ENCODE assay signal across 16 cellular contexts in genomic region chr17:6495450-6496115, GRCh38. TPM values are rescaled to one million over a fixed set of nuclear protein-coding genes. Genes with fewer than 3 reads are reported as not detected.
DNase-seq lines count a peak whose midpoint lies in the region; ATAC-seq and TF ChIP-seq lines count a peak whose summit lies in the region.
"Had no signal": no experiment of that assay in that cellular context is flagged by ENCODE, and none has a peak within 500 bp of the region (broad histone marks: within the 10 kb centered on the region; RNA-seq: fewer than 3 reads in every experiment).

No MANE protein-coding gene starts in this region.

- H3K27ac ChIP-seq in WERI-Rb-1: peak overlapping the region; percentile 58
- H3K27ac ChIP-seq in iPS-18a (ENCODE audit: low read length): no peak overlapping the region
- H3K27ac ChIP-seq: 22Rv1, SJSA1 had no signal

- H3K4me3 ChIP-seq in WERI-Rb-1 (ENCODE audit: low read depth, low read length) (peak overlapping the region; percentile 37), iPS-18a (ENCODE audit: low read length) (peak overlapping the region; percentile 40)
- H3K4me3 ChIP-seq: SJSA1, stomach had no signal

- H3K4me1 ChIP-seq in iPS-18a (ENCODE audit: control insufficient read depth, low read depth, low read length): peaks cover 32% of the 10 kb centered on the region

- H3K27ac Mint-ChIP-seq in stimulated activated effector memory CD8-positive, alpha-beta T cell treated with anti-CD3 and anti-CD28 coated beads, Interleukin-12 subunit alpha, Interleukin-12 subunit beta, amount 100 ng/mL, for 72 hours: no peak overlapping the region
- no peak overlapping the region for H3K27ac Mint-ChIP-seq in Calu3 (ENCODE audit: unreplicated experiment)

- BruUV-seq in Calu3 (replicated peaks; lab: Mats Ljungman, UMichigan): no TSS peak

- H3K27me3 Mint-ChIP-seq in Calu3 (ENCODE audit: unreplicated experiment): no peaks in the 10 kb centered on the region

- H3K36me3 Mint-ChIP-seq in stimulated activated effector memory CD8-positive, alpha-beta T cell treated with anti-CD3 and anti-CD28 coated beads, Interleukin-12 subunit alpha, Interleukin-12 subunit beta, amount 100 ng/mL, for 72 hours: no peaks in the 10 kb centered on the region
- no peaks in the 10 kb centered on the region for H3K36me3 Mint-ChIP-seq in Calu3 (ENCODE audit: insufficient read depth, unreplicated experiment)

- peak; percentile 33 for ATAC-seq in stimulated activated effector memory CD8-positive, alpha-beta T cell treated with anti-CD3 and anti-CD28 coated beads, Interleukin-12 subunit alpha, Interleukin-12 subunit beta, amount 100 ng/mL, for 72 hours
- ATAC-seq in GM21529 (IDR thresholded peaks at IDR 0.05; ENCODE audit: unreplicated experiment): no peak

- intact Hi-C loops in Calu3 (cut with micrococcal nuclease; ENCODE audit: unreplicated experiment): no loop called here

- H3K36me3 ChIP-seq in WERI-Rb-1 (no peaks in the 10 kb centered on the region), iPS-18a (ENCODE audit: control insufficient read depth, low read depth, low read length) (no peaks in the 10 kb centered on the region)
- H3K36me3 ChIP-seq: SJSA1 had no signal

- H3K4me1 Mint-ChIP-seq in stimulated activated effector memory CD8-positive, alpha-beta T cell treated with anti-CD3 and anti-CD28 coated beads, Interleukin-12 subunit alpha, Interleukin-12 subunit beta, amount 100 ng/mL, for 72 hours: peaks cover 16% of the 10 kb centered on the region
- H3K4me1 Mint-ChIP-seq in Calu3 (ENCODE audit: low read depth, unreplicated experiment): peaks cover 19% of the 10 kb centered on the region

- H3K4me3 Mint-ChIP-seq in stimulated activated effector memory CD8-positive, alpha-beta T cell treated with anti-CD3 and anti-CD28 coated beads, Interleukin-12 subunit alpha, Interleukin-12 subunit beta, amount 100 ng/mL, for 72 hours: no peak overlapping the region
- no peak overlapping the region for H3K4me3 Mint-ChIP-seq in Calu3 (ENCODE audit: low read depth, unreplicated experiment)

- peak overlapping the region; percentile 37 for H3K9ac ChIP-seq in iPS-18a (ENCODE audit: low read length)

- no peaks in the 10 kb centered on the region for H3K27me3 ChIP-seq in WERI-Rb-1 (ENCODE audit: insufficient read depth, low read depth, severe bottlenecking)
- peaks cover 12% of the 10 kb centered on the region for H3K27me3 ChIP-seq in iPS-18a (ENCODE audit: control insufficient read depth, insufficient read depth, low read length)
- H3K27me3 ChIP-seq: SJSA1, stomach had no signal

- no peaks in the 10 kb centered on the region for H3K9me3 Mint-ChIP-seq in stimulated activated effector memory CD8-positive, alpha-beta T cell treated with anti-CD3 and anti-CD28 coated beads, Interleukin-12 subunit alpha, Interleukin-12 subunit beta, amount 100 ng/mL, for 72 hours
- H3K9me3 Mint-ChIP-seq in Calu3 (ENCODE audit: low read depth, unreplicated experiment): no peaks in the 10 kb centered on the region
- H3K9me3 Mint-ChIP-seq: central memory CD8-positive, alpha-beta T cell had no signal

- DNase-seq in DMS 273 (lab: John Stamatoyannopoulos, UW; ENCODE audit: unreplicated experiment) (peak; percentile 17), DMS 273 treated with DMSO at 0.1 percent for 48 hours (lab: John Stamatoyannopoulos, UW) (no peak), WERI-Rb-1 (peak; percentile 44), COLO829 (ENCODE audit: low spot score) (no peak), Calu3 (no peak)
- DNase-seq in stimulated activated effector memory CD8-positive, alpha-beta T cell treated with anti-CD3 and anti-CD28 coated beads, Interleukin-12 subunit alpha, Interleukin-12 subunit beta, amount 100 ng/mL, for 72 hours (ENCODE audit: low spot score in 2 of 2): no peak
- DNase-seq: DMS79 treated with DMSO at 0.1 percent for 48 hours, kidney glomerular epithelial cell, NCI-H1092 treated with DMSO at 0.1 percent for 48 hours, NCI-H524 treated with DMSO at 0.1 percent for 48 hours, stomach had no signal

- peak; percentile 57 for TF ChIP-seq CTCF in WERI-Rb-1 (IDR thresholded peaks at IDR 0.05; ENCODE audit: low read depth, low read length)
- TF ChIP-seq CTCF in Calu3 (IDR thresholded peaks at IDR 0.05; ENCODE audit: unreplicated experiment): no peak

- H3K9me3 ChIP-seq in WERI-Rb-1 (ENCODE audit: severe bottlenecking) (no peaks in the 10 kb centered on the region), iPS-18a (ENCODE audit: control insufficient read depth, low read depth, low read length) (no peaks in the 10 kb centered on the region)
- H3K9me3 ChIP-seq: SJSA1, stomach had no signal

- CTCF ChIA-PET in Calu3 (lab: Charles Lee): no interaction called here

RNA-seq across cellular contexts. Expression of gene PIMREG, which starts 51.3 kb away (rescaled TPM):
- 24.3 and 28.3 TPM in 2 replicates for total RNA-seq in Calu3 (2022)

Comparison
In these comparisons a context has a peak if more than half of its experiments do, and no peak if none do; other contexts are left out.
1. DNase-seq: peak in DMS 273 (single experiment) and WERI-Rb-1 (single experiment); none in DMS 273 treated with DMSO at 0.1 percent for 48 hours (single experiment), stimulated activated effector memory CD8-positive, alpha-beta T cell treated with anti-CD3 and anti-CD28 coated beads, Interleukin-12 subunit alpha, Interleukin-12 subunit beta, amount 100 ng/mL, for 72 hours (0 of 2), COLO829 (single experiment) and Calu3 (single experiment).